Comparison of ENCODE assay signal across 15 cellular contexts in genomic region chr19:42916931-42917330, GRCh38. TPM values are rescaled to one million over a fixed set of nuclear protein-coding genes. Genes with fewer than 3 reads are reported as not detected.
"Had no signal": no experiment of that assay in that cellular context is flagged by ENCODE, and none has a peak within 500 bp of the region (broad histone marks: within the 10 kb centered on the region; RNA-seq: fewer than 3 reads in every experiment).

No MANE protein-coding gene starts in this region.

RNA-seq across cellular contexts. Expression of gene PSG6, which starts 0.8 kb away (rescaled TPM):
- total RNA-seq: activated CD4-positive, alpha-beta memory T cell treated with anti-CD3 and anti-CD28 coated beads, Interleukin-2, amount 10 ng/mL, durations not matched to agents 7 days and 5 days; activated CD4-positive, alpha-beta T cell treated with anti-CD3 and anti-CD28 coated beads for 36 hours; activated CD4-positive, alpha-beta T cell treated with anti-CD3 and anti-CD28 coated beads, Interleukin-2, amount 10 ng/mL, durations not matched to agents 7 days and 5 days; activated CD8-positive, alpha-beta memory T cell treated with anti-CD3 and anti-CD28 coated beads, Interleukin-2, amount 10 ng/mL, durations not matched to agents 7 days and 5 days; activated CD8-positive, alpha-beta T cell treated with anti-CD3 and anti-CD28 coated beads, Interleukin-2, amount 10 ng/mL, durations not matched to agents 7 days and 5 days; activated naive CD8-positive, alpha-beta T cell treated with anti-CD3 and anti-CD28 coated beads, Interleukin-2, amount 10 ng/mL, durations not matched to agents 7 days and 5 days; activated T-helper 2 cell treated with anti-CD3 and anti-CD28 coated beads, Interferon-gamma antibody, Interleukin-2, Interleukin-4, amounts not matched to agents 10 μg/mL and 5 μg/mL and 100 μg/mL, durations not matched to agents 14 hours and 24 hours and 36 hours; ascending aorta; bronchial epithelial cell; cardiac muscle cell; chondrocyte; T-helper 17 cell; T-helper 2 cell treated with Interferon-gamma antibody and Interleukin-4, amounts not matched to agents 100 ng/mL and 5 ng/mL, for 36 hours; WTC11 had no signal
- polyA plus RNA-seq: adipose tissue, cardiac muscle cell had no signal

RNA-seq across cellular contexts. Expression of gene PSG7, which starts 20.1 kb away (rescaled TPM):
- total RNA-seq: activated CD4-positive, alpha-beta memory T cell treated with anti-CD3 and anti-CD28 coated beads, Interleukin-2, amount 10 ng/mL, durations not matched to agents 7 days and 5 days; activated CD4-positive, alpha-beta T cell treated with anti-CD3 and anti-CD28 coated beads for 36 hours; activated CD4-positive, alpha-beta T cell treated with anti-CD3 and anti-CD28 coated beads, Interleukin-2, amount 10 ng/mL, durations not matched to agents 7 days and 5 days; activated CD8-positive, alpha-beta memory T cell treated with anti-CD3 and anti-CD28 coated beads, Interleukin-2, amount 10 ng/mL, durations not matched to agents 7 days and 5 days; activated CD8-positive, alpha-beta T cell treated with anti-CD3 and anti-CD28 coated beads, Interleukin-2, amount 10 ng/mL, durations not matched to agents 7 days and 5 days; activated naive CD8-positive, alpha-beta T cell treated with anti-CD3 and anti-CD28 coated beads, Interleukin-2, amount 10 ng/mL, durations not matched to agents 7 days and 5 days; activated T-helper 2 cell treated with anti-CD3 and anti-CD28 coated beads, Interferon-gamma antibody, Interleukin-2, Interleukin-4, amounts not matched to agents 10 μg/mL and 5 μg/mL and 100 μg/mL, durations not matched to agents 14 hours and 24 hours and 36 hours; ascending aorta; bronchial epithelial cell; cardiac muscle cell; chondrocyte; T-helper 17 cell; T-helper 2 cell treated with Interferon-gamma antibody and Interleukin-4, amounts not matched to agents 100 ng/mL and 5 ng/mL, for 36 hours; WTC11 had no signal
- polyA plus RNA-seq: adipose tissue, cardiac muscle cell had no signal

RNA-seq across cellular contexts. Expression of gene PSG1, which starts 37.4 kb away (rescaled TPM):
- total RNA-seq: activated CD4-positive, alpha-beta memory T cell treated with anti-CD3 and anti-CD28 coated beads, Interleukin-2, amount 10 ng/mL, durations not matched to agents 7 days and 5 days; activated CD4-positive, alpha-beta T cell treated with anti-CD3 and anti-CD28 coated beads for 36 hours; activated CD4-positive, alpha-beta T cell treated with anti-CD3 and anti-CD28 coated beads, Interleukin-2, amount 10 ng/mL, durations not matched to agents 7 days and 5 days; activated CD8-positive, alpha-beta memory T cell treated with anti-CD3 and anti-CD28 coated beads, Interleukin-2, amount 10 ng/mL, durations not matched to agents 7 days and 5 days; activated CD8-positive, alpha-beta T cell treated with anti-CD3 and anti-CD28 coated beads, Interleukin-2, amount 10 ng/mL, durations not matched to agents 7 days and 5 days; activated naive CD8-positive, alpha-beta T cell treated with anti-CD3 and anti-CD28 coated beads, Interleukin-2, amount 10 ng/mL, durations not matched to agents 7 days and 5 days; activated T-helper 2 cell treated with anti-CD3 and anti-CD28 coated beads, Interferon-gamma antibody, Interleukin-2, Interleukin-4, amounts not matched to agents 10 μg/mL and 5 μg/mL and 100 μg/mL, durations not matched to agents 14 hours and 24 hours and 36 hours; ascending aorta; bronchial epithelial cell; cardiac muscle cell; chondrocyte; T-helper 2 cell treated with Interferon-gamma antibody and Interleukin-4, amounts not matched to agents 100 ng/mL and 5 ng/mL, for 36 hours; WTC11 had no signal
- polyA plus RNA-seq: adipose tissue, cardiac muscle cell had no signal
